In genomic region chr15:40952901-40953712, GRCh38 we compare ENCODE assay signal across 8 cellular contexts. TPM values are rescaled to one million over a fixed set of nuclear protein-coding genes. Genes with fewer than 3 reads are reported as not detected.
A peak's percentile ranks its signal among the peaks of the same experiment; 100 is the strongest.
DNase-seq lines count a peak whose midpoint lies in the region; ATAC-seq and TF ChIP-seq lines count a peak whose summit lies in the region.

TSS of gene CHAC1 (plus strand) at chr15:40953471. CDS start at chr15:40953584, 113 bp downstream.

- POLR2A ChIA-PET in CD4-positive, alpha-beta memory T cell (lab: Charles Lee; ENCODE audit: partially characterized antibody) = interaction anchor here (0.9 to 3.9 kb wide), 7 partner anchors 12 to 330 kb away, joined by 3 to 44 read pairs (median 5); partner anchors contain the start of genes CHP1, GCHFR, INO80 and VPS18
- POLR2A ChIA-PET in activated CD8-positive, alpha-beta T cell treated with anti-CD3 and anti-CD28 coated beads for 36 hours (lab: Charles Lee) = interaction anchor here (0.6 to 6.1 kb wide), 18 partner anchors 11 to 310 kb away, joined by 3 to 67 read pairs (median 3); partner anchors contain the start of genes DLL4, INO80 and VPS18

- H3K4me3 ChIP-seq in CD4-positive, alpha-beta memory T cell (ENCODE audit: low read length in 2 of 2) = peak within 1 kb of the TSS; percentile 69 to 79

- peaks cover 0 to 6% of the 10 kb centered on the region in 2 donors for H3K36me3 Mint-ChIP-seq in CD4-positive, alpha-beta memory T cell
- H3K36me3 Mint-ChIP-seq in activated CD8-positive, alpha-beta T cell treated with anti-CD3 and anti-CD28 coated beads for 36 hours (ENCODE audit: low read depth) = peaks cover 37% of the 10 kb centered on the region

- no peaks in the 10 kb centered on the region for H3K27me3 ChIP-seq in CD4-positive, alpha-beta memory T cell (ENCODE audit: insufficient read depth, low read length)

- peaks cover 5 to 22% (median 16%) of the 10 kb centered on the region in 4 donors for H3K4me1 Mint-ChIP-seq in CD4-positive, alpha-beta memory T cell
- peaks cover 28% of the 10 kb centered on the region for H3K4me1 Mint-ChIP-seq in activated CD8-positive, alpha-beta T cell treated with anti-CD3 and anti-CD28 coated beads for 36 hours (ENCODE audit: low read depth)

- ATAC-seq in GM19438 (IDR thresholded peaks at IDR 0.05; ENCODE audit: low read depth, unreplicated experiment) = peak; percentile 78
- ATAC-seq in HG03571 (IDR thresholded peaks at IDR 0.05; ENCODE audit: unreplicated experiment) = peak; percentile 86
- peak; percentile 92 for ATAC-seq in activated CD8-positive, alpha-beta T cell treated with anti-CD3 and anti-CD28 coated beads for 36 hours

- peaks cover 0 to 2% of the 10 kb centered on the region in 2 donors for H3K27me3 Mint-ChIP-seq in CD4-positive, alpha-beta memory T cell
- no peaks in the 10 kb centered on the region for H3K27me3 Mint-ChIP-seq in activated CD8-positive, alpha-beta T cell treated with anti-CD3 and anti-CD28 coated beads for 36 hours

- intact Hi-C loops in CD4-positive, alpha-beta memory T cell (cut with micrococcal nuclease) = loop anchor here (1.0 kb wide), 3 partner anchors 11 to 278 kb away; partner anchors contain the start of genes CHP1 and DLL4
- intact Hi-C loops in activated CD8-positive, alpha-beta T cell treated with anti-CD3 and anti-CD28 coated beads for 36 hours (cut with micrococcal nuclease) = loop anchor here (10.0 kb wide), 1 partner anchor 48 kb away; no protein-coding TSS in a partner anchor

- TF ChIP-seq CTCF in activated CD8-positive, alpha-beta T cell treated with anti-CD3 and anti-CD28 coated beads for 36 hours (IDR thresholded peaks at IDR 0.05) = no peak

- H3K9me3 ChIP-seq in CD4-positive, alpha-beta memory T cell (ENCODE audit: control insufficient read depth in 1 of 2, low read length in 2 of 2) = no peaks in the 10 kb centered on the region

- H3K36me3 ChIP-seq in CD4-positive, alpha-beta memory T cell (ENCODE audit: insufficient read depth, low read length) = no peaks in the 10 kb centered on the region

- peaks cover 14% of the 10 kb centered on the region for H3K4me1 ChIP-seq in CD4-positive, alpha-beta memory T cell (ENCODE audit: insufficient read depth, low read length)

- DNase-seq in CD4-positive, alpha-beta memory T cell = peak; percentile 94 to 97 (median 94)
- peak; percentile 99 for DNase-seq in NCI-H82 (lab: John Stamatoyannopoulos, UW)
- peak; percentile 99 for DNase-seq in activated CD8-positive, alpha-beta T cell treated with anti-CD3 and anti-CD28 coated beads for 36 hours
- peak; percentile 94 for DNase-seq in effector CD4-positive, alpha-beta T cell
- DNase-seq in medulla oblongata (ENCODE audit: extremely low spot score) = peak; percentile 93
- DNase-seq in stimulated activated CD4-positive, alpha-beta T cell treated with anti-CD3 and anti-CD28 coated beads, TNF-alpha, amount 100 ng/mL, for 48 hours (ENCODE audit: low read depth in 3 of 3) = peak; percentile 92 to 97 (median 96)

- peak within 1 kb of the TSS; percentile 42 for H3K27ac ChIP-seq in CD4-positive, alpha-beta memory T cell (ENCODE audit: low read depth, low read length)

- H3K9me3 Mint-ChIP-seq in CD4-positive, alpha-beta memory T cell = peaks cover 0 to 3% (median 0%) of the 10 kb centered on the region in 8 donors
- H3K9me3 Mint-ChIP-seq in activated CD8-positive, alpha-beta T cell treated with anti-CD3 and anti-CD28 coated beads for 36 hours = no peaks in the 10 kb centered on the region

- CTCF ChIA-PET in CD4-positive, alpha-beta memory T cell (lab: Charles Lee; ENCODE audit: partially characterized antibody) = interaction anchor here (0.7 to 4.9 kb wide), 11 partner anchors 12 to 821 kb away, joined by 3 to 44 read pairs (median 4); partner anchors contain the start of gene MAPKBP1
- CTCF ChIA-PET in activated CD8-positive, alpha-beta T cell treated with anti-CD3 and anti-CD28 coated beads for 36 hours (lab: Charles Lee) = interaction anchor here (0.6 to 7.5 kb wide), 14 partner anchors 9 to 95 kb away, joined by 3 to 73 read pairs (median 4); no protein-coding TSS in a partner anchor

- peak within 1 kb of the TSS; percentile 91 to 98 (median 94) for H3K4me3 Mint-ChIP-seq in CD4-positive, alpha-beta memory T cell
- peak within 1 kb of the TSS; percentile 94 for H3K4me3 Mint-ChIP-seq in activated CD8-positive, alpha-beta T cell treated with anti-CD3 and anti-CD28 coated beads for 36 hours

- H3K27ac Mint-ChIP-seq in CD4-positive, alpha-beta memory T cell = peak within 1 kb of the TSS; percentile 82 to 94 (median 88)
- peak within 1 kb of the TSS; percentile 95 for H3K27ac Mint-ChIP-seq in activated CD8-positive, alpha-beta T cell treated with anti-CD3 and anti-CD28 coated beads for 36 hours

RNA-seq across cellular contexts. Expression of gene CHAC1, which starts in this region (rescaled TPM):
- total RNA-seq in CD4-positive, alpha-beta memory T cell = 1 to 10 TPM; 1.2 TPM
- polyA plus RNA-seq in CD4-positive, alpha-beta memory T cell = under 1 TPM; 0.24 to 0.43 TPM
- total RNA-seq in activated CD8-positive, alpha-beta T cell treated with anti-CD3 and anti-CD28 coated beads for 36 hours = 10 to 100 TPM; 21.9 to 22.6 TPM

Comparison
In these comparisons a context has a peak if more than half of its experiments do, and no peak if none do; other contexts are left out.
1. Peak in every context shown above with its lines: DNase-seq, ATAC-seq, H3K4me3 ChIP-seq and H3K27ac ChIP-seq.
2. RNA of gene CHAC1 (total RNA-seq): 21.9 to 22.6 TPM in activated CD8-positive, alpha-beta T cell treated with anti-CD3 and anti-CD28 coated beads for 36 hours; 1.2 TPM in CD4-positive, alpha-beta memory T cell; every median in the first group is over 10 times any median in the second.